In genomic region chr16:55955845-55956244, GRCh38 we compare ENCODE assay signal across 14 cellular contexts.
A peak's percentile ranks its signal among the peaks of the same experiment; 100 is the strongest.
DNase-seq lines count a peak whose midpoint lies in the region; ATAC-seq and TF ChIP-seq lines count a peak whose summit lies in the region.
"Had no signal": no experiment of that assay in that cellular context is flagged by ENCODE, and none has a peak within 500 bp of the region (broad histone marks: within the 10 kb centered on the region; RNA-seq: fewer than 3 reads in every experiment).

No MANE protein-coding gene starts in this region.

- TF ChIP-seq CTCF in AG10803 (conservative IDR thresholded peaks at IDR 0.05; ENCODE audit: low read length): no peak
- no peak for TF ChIP-seq CTCF in esophagus muscularis mucosa (IDR thresholded peaks at IDR 0.05)

- H3K9me3 ChIP-seq in esophagus muscularis mucosa: peaks cover 0 to under 1% (median 0%) of the 10 kb centered on the region in 4 donors
- no peaks in the 10 kb centered on the region for H3K9me3 ChIP-seq in mucosa of rectum (ENCODE audit: control insufficient read depth in 2 of 2, low read length in 2 of 2)
- H3K9me3 ChIP-seq: pancreas had no signal

- no peak for TF ChIP-seq EP300 in esophagus muscularis mucosa (IDR thresholded peaks at IDR 0.05)

- peaks cover 0 to 10% (median 8%) of the 10 kb centered on the region in 4 donors for H3K4me1 ChIP-seq in esophagus muscularis mucosa
- H3K4me1 ChIP-seq in mucosa of rectum (ENCODE audit: control insufficient read depth in 2 of 2, insufficient read depth in 2 of 2, low read length in 2 of 2): no peaks in the 10 kb centered on the region
- H3K4me1 ChIP-seq: pancreas had no signal

- H3K4me3 ChIP-seq in AG10803 (ENCODE audit: low read length): no peak overlapping the region
- H3K4me3 ChIP-seq in esophagus muscularis mucosa: no peak overlapping the region
- H3K4me3 ChIP-seq in mucosa of rectum (ENCODE audit: low read length in 2 of 2): no peak overlapping the region
- H3K4me3 ChIP-seq: GM23338, pancreas had no signal

- H3K27ac ChIP-seq in esophagus muscularis mucosa (replicated peaks in 1 of 4) (no peak overlapping the region), mucosa of rectum (ENCODE audit: low read depth in 2 of 2, low read length in 2 of 2) (peak overlapping the region; percentile 2 to 28)
- H3K27ac ChIP-seq: pancreas had no signal

- ATAC-seq in GM19328 (IDR thresholded peaks at IDR 0.05; ENCODE audit: unreplicated experiment): no peak
- ATAC-seq: GM23338, SK-N-SH treated with all-trans-retinoic acid at 6 μM for 48 hours had no signal

- H3K27me3 ChIP-seq in esophagus muscularis mucosa (no peaks in the 10 kb centered on the region), mucosa of rectum (ENCODE audit: control insufficient read depth in 2 of 2, insufficient read depth in 2 of 2, low read length in 2 of 2) (no peaks in the 10 kb centered on the region)
- H3K27me3 ChIP-seq: pancreas had no signal

- TF ChIP-seq POLR2A in esophagus muscularis mucosa (IDR thresholded peaks at IDR 0.05; ENCODE audit: low read depth): no peak

- intact Hi-C loops in esophagus muscularis mucosa (cut with DNase I): no loop called here

- H3K36me3 ChIP-seq in esophagus muscularis mucosa (no peaks in the 10 kb centered on the region), mucosa of rectum (ENCODE audit: control insufficient read depth in 2 of 2, insufficient read depth in 2 of 2, low read length in 2 of 2) (no peaks in the 10 kb centered on the region)
- H3K36me3 ChIP-seq: pancreas had no signal

- DNase-seq in AG10803 (ENCODE audit: low read depth) (peak; percentile 4), NCI-H1436 treated with DMSO at 0.1 percent for 48 hours (lab: John Stamatoyannopoulos, UW) (peak; percentile 77), esophagus muscularis mucosa (ENCODE audit: extremely low spot score) (peak; percentile 77), middle frontal gyrus (ENCODE audit: extremely low spot score, low spot score) (no peak), iPS-NIHi11 (ENCODE audit: low spot score) (no peak)
- no peak for DNase-seq in stimulated activated CD4-positive, alpha-beta T cell treated with anti-CD3 and anti-CD28 coated beads, Interleukin-12 subunit alpha, Interleukin-12 subunit beta, amount 100 ng/mL, for 4 hours
- DNase-seq: activated CD8-positive, alpha-beta memory T cell treated with anti-CD3 and anti-CD28 coated beads for 24 hours; Calu3; NCI-H2081 had no signal

- 70% methylated on average over 5 of the region's 5 CpGs for WGBS in esophagus muscularis mucosa

- H3K9ac ChIP-seq in mucosa of rectum (ENCODE audit: low read depth in 1 of 2, low read length in 2 of 2): no peak overlapping the region

Comparison
In these comparisons a context has a peak if more than half of its experiments do, and no peak if none do; other contexts are left out.
1. DNase-seq: peak in AG10803 (single experiment), NCI-H1436 treated with DMSO at 0.1 percent for 48 hours (single experiment) and esophagus muscularis mucosa (single experiment); none in stimulated activated CD4-positive, alpha-beta T cell treated with anti-CD3 and anti-CD28 coated beads, Interleukin-12 subunit alpha, Interleukin-12 subunit beta, amount 100 ng/mL, for 4 hours (single experiment), middle frontal gyrus (single experiment) and iPS-NIHi11 (single experiment).
2. H3K27ac ChIP-seq: peak in mucosa of rectum (2 of 2); none in esophagus muscularis mucosa (0 of 4).